In the genomic region with DNA sequence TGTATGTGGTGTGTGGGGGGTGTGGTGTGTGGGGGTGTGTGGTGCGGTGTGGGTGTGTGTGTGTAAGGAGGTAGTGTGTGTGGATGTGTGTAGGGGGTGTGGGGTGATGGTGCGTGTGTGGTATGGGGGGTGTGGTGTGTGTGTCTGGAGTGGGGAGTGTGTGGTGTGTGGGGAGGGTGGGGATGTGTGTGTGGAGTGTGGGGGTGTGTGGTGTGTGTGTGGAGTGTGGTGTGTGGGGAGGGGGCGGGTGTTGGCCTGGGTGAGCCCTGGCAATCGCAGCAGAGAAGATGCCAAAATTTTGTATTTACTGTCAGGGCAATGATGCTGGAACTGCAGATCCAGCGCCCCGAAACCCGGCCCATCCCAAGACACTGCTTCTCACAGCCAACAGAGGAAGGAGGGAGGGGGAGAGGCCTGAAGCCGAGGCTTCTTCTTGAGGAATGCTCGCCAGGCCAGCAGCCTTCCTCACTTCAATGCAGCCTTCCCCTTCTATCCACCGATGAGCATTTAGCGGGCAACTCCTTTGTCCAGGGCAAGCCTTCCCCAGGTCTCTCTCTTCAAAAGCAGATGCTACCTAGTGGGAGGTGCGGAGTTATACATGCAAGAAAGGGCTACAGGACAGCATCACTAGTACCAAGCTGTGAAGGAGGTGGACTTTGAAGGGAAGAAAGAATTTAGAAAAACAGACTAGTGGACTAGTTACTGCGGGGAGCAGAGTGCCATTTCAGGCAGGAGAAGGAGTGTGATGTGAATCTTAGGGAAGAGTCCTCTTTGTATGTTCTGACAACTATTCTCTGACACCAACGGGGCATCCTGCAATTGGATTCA, we compare ENCODE assay signal across 15 cellular contexts. TPM values are rescaled to one million over a fixed set of nuclear protein-coding genes. Genes with fewer than 3 reads are reported as not detected.
DNase-seq lines count a peak whose midpoint lies in the region; ATAC-seq, FAIRE-seq and TF ChIP-seq lines count a peak whose summit lies in the region.
"Had no signal": no experiment of that assay in that cellular context is flagged by ENCODE, and none has a peak within 500 bp of the region (broad histone marks: within the 10 kb centered on the region; RNA-seq: fewer than 3 reads in every experiment).

No MANE protein-coding gene starts in this region.

- H3K4me3 ChIP-seq in A673 (ENCODE audit: low read depth, low read length, poor library complexity, severe bottlenecking) (no peak overlapping the region), GM23338 (no peak overlapping the region), GM12878 (no peak overlapping the region), mesodermal cell (ENCODE audit: extremely low read depth, insufficient read depth, low read length, poor library complexity, severe bottlenecking) (no peak overlapping the region)
- H3K4me3 ChIP-seq: ascending aorta had no signal

- FAIRE-seq in GM12878 (lab: Jason Lieb, UNC) = no peak
- no peak for FAIRE-seq in H54 (lab: Jason Lieb, UNC)

- H3K9ac ChIP-seq in GM12878 (ENCODE audit: control insufficient read depth, insufficient read depth, low read length) = no peak overlapping the region

- WGBS in GM12878 (ENCODE audit: insufficient coverage, insufficient replicate concordance, low lambda C conversion rate, missing lambda C conversion rate) = 90% methylated on average over 13 of the region's 14 CpGs
- WGBS in mesodermal cell (ENCODE audit: insufficient coverage in 2 of 2), 2 experiments = 75 to 87% methylated on average over 3 to 9 of the region's 14 CpGs

- CTCF ChIA-PET in A673 (lab: Charles Lee) = no interaction called here
- CTCF ChIA-PET in GM12878 (lab: Yijun Ruan, JAX) = interaction anchor here (1.6 to 23.9 kb wide), 4 partner anchors 13 to 224 kb away, joined by 6 to 578 read pairs (median 20); a partner anchor contains a TSS

- H3K27ac Mint-ChIP-seq in GM23338 = no peak overlapping the region

- H3K27ac ChIP-seq in A673 (ENCODE audit: low read depth, low read length, poor library complexity, severe bottlenecking) (peak overlapping the region; percentile 45), GM23338 (ENCODE audit: low read depth) (no peak overlapping the region), GM12878 (ENCODE audit: control insufficient read depth, insufficient read depth) (no peak overlapping the region), mesodermal cell (ENCODE audit: low read depth, low read length, severe bottlenecking) (peak overlapping the region; percentile 59)
- H3K27ac ChIP-seq: ascending aorta had no signal

- no peaks in the 10 kb centered on the region for H3K27me3 ChIP-seq in A673 (replicated peaks; ENCODE audit: insufficient read depth, low read depth, low read length, poor library complexity)
- H3K27me3 ChIP-seq in GM23338 (ENCODE audit: insufficient read depth) = no peaks in the 10 kb centered on the region
- H3K27me3 ChIP-seq in GM12878 (replicated peaks in 1 of 2; ENCODE audit: control insufficient read depth in 2 of 2, insufficient read depth in 2 of 2, low read length in 1 of 2) = no peaks in the 10 kb centered on the region
- H3K27me3 ChIP-seq: ascending aorta had no signal

- in situ Hi-C loops in GM12878 (cut with MboI) = loop anchor here (10.0 kb wide), 1 partner anchor 54 kb away; a partner anchor contains a TSS

- H3K9me2 ChIP-seq in GM23338 (ENCODE audit: insufficient read depth) = no peaks in the 10 kb centered on the region

- H3K4me2 ChIP-seq in GM23338 (no peak overlapping the region), GM12878 (ENCODE audit: control insufficient read depth, insufficient read depth) (no peak overlapping the region)

- BruUV-seq in A673 (replicated peaks; lab: Mats Ljungman, UMichigan) (no TSS peak), GM12878 (replicated peaks; lab: Mats Ljungman, UMichigan) (no TSS peak)

- POLR2A ChIA-PET in A673 (lab: Charles Lee; ENCODE audit: low non-redundant PET) = no interaction called here
- POLR2A ChIA-PET in GM12878 (lab: Charles Lee) = interaction anchor here (0.5 to 5.8 kb wide), 3 partner anchors 46 to 117 kb away, joined by 3 to 72 read pairs (median 56); a partner anchor contains a TSS

- no peak overlapping the region for H2AFZ ChIP-seq in GM23338
- no peak overlapping the region for H2AFZ ChIP-seq in GM12878 (ENCODE audit: control insufficient read depth, low read depth, low read length)

- H3K4me1 ChIP-seq in A673 (ENCODE audit: insufficient read depth, low read length, poor library complexity, severe bottlenecking) (peaks cover 26% of the 10 kb centered on the region), GM23338 (ENCODE audit: insufficient read depth) (peaks cover 6% of the 10 kb centered on the region), GM12878 (ENCODE audit: control insufficient read depth, insufficient read depth, low read length) (peaks cover 75% of the 10 kb centered on the region), mesodermal cell (ENCODE audit: control insufficient read depth, insufficient read depth, low read length, poor library complexity, severe bottlenecking) (peaks cover 63% of the 10 kb centered on the region)

- 0 out of 2 replicates have a peak, but pooled peaks cover 10% of the 10 kb centered on the region for H3F3A ChIP-seq in GM23338 (replicated peaks; ENCODE audit: low read depth)

- H3K4me1 Mint-ChIP-seq in GM23338 = peaks cover 43% of the 10 kb centered on the region

- DNase-seq in A673 (ENCODE audit: low spot score) (peak; percentile 59), GM23338 (ENCODE audit: low spot score) (peak; percentile 90), GM12878 (ENCODE audit: low read depth, low spot score) (no peak), SHP77 (lab: John Stamatoyannopoulos, UW) (no peak), sciatic nerve (ENCODE audit: low spot score) (no peak), H54 (ENCODE audit: insufficient read length, low spot score) (no peak)
- DNase-seq: activated CD4-positive, alpha-beta T cell treated with anti-CD3 and anti-CD28 coated beads, Interleukin-2, amount 10 ng/mL, durations not matched to agents 24 days and 14 days; DMS 273 treated with DMSO at 0.1 percent for 48 hours; HCEC 1CT; NCI-H1417 treated with DMSO at 0.1 percent for 48 hours had no signal

- ATAC-seq in GM23338 (peak; percentile 76), GM12878 (no peak), HG03039 (IDR thresholded peaks at IDR 0.05; ENCODE audit: unreplicated experiment) (no peak), sciatic nerve (no peak)
- ATAC-seq: left lobe of liver, right cardiac atrium had no signal

- no peak overlapping the region for H3K4me3 Mint-ChIP-seq in GM23338

- RAD21 ChIA-PET in GM12878 (lab: Charles Lee; ENCODE audit: unreplicated experiment) = interaction anchor here (1.3 to 21.0 kb wide), 2 partner anchors 10 to 51 kb away, joined by 6 to 509 read pairs; a partner anchor contains a TSS

- H3K27me3 Mint-ChIP-seq in GM23338 (ENCODE audit: insufficient read depth, low read depth, poor library complexity) = peaks cover 12% of the 10 kb centered on the region
- H3K27me3 Mint-ChIP-seq: activated CD4-positive, alpha-beta T cell treated with anti-CD3 and anti-CD28 coated beads, Interleukin-2, amount 10 ng/mL, durations not matched to agents 24 days and 14 days had no signal

- no peaks in the 10 kb centered on the region; the same call in 2 of the 3 replicates for H3K36me3 Mint-ChIP-seq in GM23338 (ENCODE audit: low read depth)

- intact Hi-C loops in A673 (cut with micrococcal nuclease; ENCODE audit: unreplicated experiment) = no loop called here
- intact Hi-C loops in GM12878 (cut with micrococcal nuclease; ENCODE audit: unreplicated experiment) = no loop called here
- intact Hi-C loops in sciatic nerve (cut with DNase I) = no loop called here

- no peak for TF ChIP-seq EP300 in GM12878 (IDR thresholded peaks at IDR 0.05; ENCODE audit: borderline replicate concordance in 1 of 2, control insufficient read depth in 1 of 2, low read depth in 2 of 2, low read length in 2 of 2)

- no peaks in the 10 kb centered on the region for H3K36me3 ChIP-seq in A673 (ENCODE audit: insufficient read depth, low read length, poor library complexity, severe bottlenecking)
- H3K36me3 ChIP-seq in GM23338 (ENCODE audit: insufficient read depth) = no peaks in the 10 kb centered on the region
- H3K36me3 ChIP-seq in GM12878 (ENCODE audit: control insufficient read depth in 2 of 2, insufficient read depth in 2 of 2, low read length in 1 of 2) = no peaks in the 10 kb centered on the region; a peak in 1 of 4 replicates
- H3K36me3 ChIP-seq in mesodermal cell (ENCODE audit: control insufficient read depth, insufficient read depth, low read length) = peaks cover 4% of the 10 kb centered on the region
- H3K36me3 ChIP-seq: ascending aorta had no signal

- H3K9me3 ChIP-seq in A673 (ENCODE audit: low read depth, low read length, poor library complexity, severe bottlenecking) = no peaks in the 10 kb centered on the region
- H3K9me3 ChIP-seq in GM12878 (replicated peaks; ENCODE audit: control insufficient read depth, insufficient read depth, low read length) = no peaks in the 10 kb centered on the region
- H3K9me3 ChIP-seq in mesodermal cell (ENCODE audit: control insufficient read depth, low read length) = no peaks in the 10 kb centered on the region
- H3K9me3 ChIP-seq: ascending aorta had no signal

- H4K20me1 ChIP-seq in GM23338 (replicated peaks; ENCODE audit: insufficient read depth) = no peaks in the 10 kb centered on the region
- no peaks in the 10 kb centered on the region for H4K20me1 ChIP-seq in GM12878 (ENCODE audit: control insufficient read depth, insufficient read depth)

- no peaks in the 10 kb centered on the region; the same call in 2 of the 3 replicates for H3K9me3 Mint-ChIP-seq in GM23338

- TF ChIP-seq RAD21 in GM12878 (IDR thresholded peaks at IDR 0.05; ENCODE audit: insufficient read depth, low read depth, low read length) = no peak

- TF ChIP-seq CTCF in A673 (conservative IDR thresholded peaks at IDR 0.05; ENCODE audit: low read depth, low read length) (no peak), GM23338 (conservative IDR thresholded peaks at IDR 0.05; ENCODE audit: low read depth in 2 of 2) (no peak), GM12878 (IDR thresholded peaks at IDR 0.05 in 2 of 3, conservative IDR thresholded peaks at IDR 0.05 in 1 of 3; ENCODE audit: control insufficient read depth in 2 of 3, extremely low read depth in 1 of 3, insufficient read depth in 1 of 3, low read depth in 3 of 3, low read length in 3 of 3) (no peak)

- TF ChIP-seq POLR2A in GM12878 (IDR thresholded peaks at IDR 0.05; ENCODE audit: low read depth, low read length) (no peak), H54 (IDR thresholded peaks at IDR 0.05; ENCODE audit: low read depth, low read length) (no peak)

- SMC1A ChIA-PET in GM12878 (lab: Charles Lee; ENCODE audit: uncharacterized antibody, unreplicated experiment) = interaction anchor here (1.0 to 5.9 kb wide), 7 partner anchors 9 to 111 kb away, joined by 3 to 99 read pairs (median 4); no protein-coding TSS in a partner anchor

- H3K79me2 ChIP-seq in GM23338 (replicated peaks; ENCODE audit: insufficient read depth) (no peaks in the 10 kb centered on the region), GM12878 (ENCODE audit: control insufficient read depth, insufficient read depth, low read length) (0 out of 2 replicates have a peak, but pooled peaks cover 2% of the 10 kb centered on the region)

RNA-seq across cellular contexts. Expression of a gene that starts 12.0 kb away (rescaled TPM):
- 272 and 274 TPM in 2 replicates for total RNA-seq in A673 (2021)
- 249 and 294 TPM in 2 replicates for total RNA-seq in GM23338 (2014; rRNA removed; shearing (Covaris generic))
- 1,410 and 1,412 TPM in 2 replicates for polyA plus RNA-seq in GM23338 (2016; fragmentation: Nextera tagmentation; extraction: Ambion mirVana)
- total RNA-seq in GM12878 (2013; cell fraction: nucleolus; rRNA removed) = 27.7 and 29.4 TPM in 2 replicates
- 273 and 320 TPM in 2 replicates for total RNA-seq in GM12878 (2014; rRNA removed)
- 181 and 189 TPM in 2 replicates for total RNA-seq in GM12878 (2014; rRNA removed; fragmentation: Illumina TruSeq; extraction: Trizol)
- total RNA-seq in GM12878 (2021) = 141 TPM in 2 replicates
- 301 TPM for polyA plus RNA-seq in GM12878 (2011; ENCODE audit: low read depth)
- 431 and 589 TPM in 2 replicates for polyA plus RNA-seq in GM12878 (2011; rRNA removed)
- 161 and 219 TPM in 2 replicates for polyA plus RNA-seq in GM12878 (2011; cell fraction: cytosol; rRNA removed)
- polyA plus RNA-seq in GM12878 (2011; cell fraction: nucleus; rRNA removed) = 122 and 149 TPM in 2 replicates
- 239 and 266 TPM in 2 replicates for polyA plus RNA-seq in GM12878 (2012)
- 364 and 455 TPM in 2 replicates for polyA plus RNA-seq in GM12878 (2014; fragmentation: Illumina TruSeq; extraction: Trizol)
- polyA plus RNA-seq in GM12878 (2014; fragmentation: Nextera tagmentation; extraction: Ambion mirVana) = 1,000 to 10,000 TPM; 1,041 to 1,182 TPM
- polyA plus RNA-seq in GM12878 (2014; rRNA removed) = 546 and 554 TPM in 2 replicates
- 100 to 1,000 TPM; 806 to 826 TPM for polyA plus RNA-seq in GM12878 (2016; fragmentation: Nextera tagmentation; extraction: Ambion mirVana)
- 69.2 and 71.6 TPM in 2 replicates for polyA minus RNA-seq in GM12878 (2011; rRNA and poly(A)+ RNA removed)
- polyA minus RNA-seq in GM12878 (2011; cell fraction: cytosol; rRNA and poly(A)+ RNA removed) = 31.9 and 39.9 TPM in 2 replicates
- 33.1 and 43.4 TPM in 2 replicates for polyA minus RNA-seq in GM12878 (2011; cell fraction: nucleus; rRNA and poly(A)+ RNA removed)
- 633 TPM for polyA plus RNA-seq in mesodermal cell (2013, experiment 1 of 2)
- 649 TPM for polyA plus RNA-seq in mesodermal cell (2013, experiment 2 of 2)
- total RNA-seq in sciatic nerve = 150 TPM

RNA-seq across cellular contexts. Expression of a gene that starts 57.7 kb away (rescaled TPM):
- total RNA-seq in A673 (2021) = 18.5 and 29.9 TPM in 2 replicates
- total RNA-seq in GM23338 (2014; rRNA removed; shearing (Covaris generic)) = 16.0 and 20.3 TPM in 2 replicates
- polyA plus RNA-seq in GM23338 (2016; fragmentation: Nextera tagmentation; extraction: Ambion mirVana) = 2.0 and 2.5 TPM in 2 replicates
- total RNA-seq in GM12878 (2013; cell fraction: nucleolus; rRNA removed) = 43.4 and 50.5 TPM in 2 replicates
- total RNA-seq in GM12878 (2014; rRNA removed) = 17.3 and 19.2 TPM in 2 replicates
- 16.4 and 20.1 TPM in 2 replicates for total RNA-seq in GM12878 (2014; rRNA removed; fragmentation: Illumina TruSeq; extraction: Trizol)
- 34.9 and 35.7 TPM in 2 replicates for total RNA-seq in GM12878 (2021)
- polyA plus RNA-seq in GM12878 (2011; ENCODE audit: low read depth) = 20.0 TPM
- 14.7 and 22.1 TPM in 2 replicates for polyA plus RNA-seq in GM12878 (2011; rRNA removed)
- polyA plus RNA-seq in GM12878 (2011; cell fraction: cytosol; rRNA removed) = 27.1 and 27.9 TPM in 2 replicates
- polyA plus RNA-seq in GM12878 (2011; cell fraction: nucleus; rRNA removed) = 24.6 and 24.9 TPM in 2 replicates
- polyA plus RNA-seq in GM12878 (2012) = 26.9 and 30.0 TPM in 2 replicates
- 17.4 and 23.8 TPM in 2 replicates for polyA plus RNA-seq in GM12878 (2014; fragmentation: Illumina TruSeq; extraction: Trizol)
- 1 to 10 TPM in 1 of 2 experiments, under 1 TPM in 1; 0.82 to 1.3 TPM for polyA plus RNA-seq in GM12878 (2014; fragmentation: Nextera tagmentation; extraction: Ambion mirVana)
- 26.8 and 27.5 TPM in 2 replicates for polyA plus RNA-seq in GM12878 (2014; rRNA removed)
- 1 to 10 TPM; 4.0 to 4.2 TPM for polyA plus RNA-seq in GM12878 (2016; fragmentation: Nextera tagmentation; extraction: Ambion mirVana)
- 21.4 and 35.2 TPM in 2 replicates for polyA minus RNA-seq in GM12878 (2011; rRNA and poly(A)+ RNA removed)
- polyA minus RNA-seq in GM12878 (2011; cell fraction: cytosol; rRNA and poly(A)+ RNA removed) = 8.8 and 9.4 TPM in 2 replicates
- polyA minus RNA-seq in GM12878 (2011; cell fraction: nucleus; rRNA and poly(A)+ RNA removed) = 9.3 and 14.4 TPM in 2 replicates
- 59.4 TPM for polyA plus RNA-seq in mesodermal cell (2013, experiment 1 of 2)
- 51.4 TPM for polyA plus RNA-seq in mesodermal cell (2013, experiment 2 of 2)
- 15.0 TPM for total RNA-seq in sciatic nerve

Comparison
In these comparisons a context has a peak if more than half of its experiments do, and no peak if none do; other contexts are left out.
1. DNase-seq: peak in A673 (single experiment) and GM23338 (single experiment); none in GM12878 (single experiment), SHP77 (0 of 2), sciatic nerve (single experiment) and H54 (single experiment).
2. H3K27ac ChIP-seq: peak in A673 (single experiment) and mesodermal cell (single experiment); none in GM23338 (single experiment) and GM12878 (single experiment).